Comparison of ENCODE assay signal across 22 cellular contexts in genomic region chr17:81539961-81540675, GRCh38. TPM values are rescaled to one million over a fixed set of nuclear protein-coding genes. Genes with fewer than 3 reads are reported as not detected.
DNase-seq lines count a peak whose midpoint lies in the region; ATAC-seq and TF ChIP-seq lines count a peak whose summit lies in the region.
"Had no signal": no experiment of that assay in that cellular context is flagged by ENCODE, and none has a peak within 500 bp of the region (broad histone marks: within the 10 kb centered on the region; RNA-seq: fewer than 3 reads in every experiment).

No MANE protein-coding gene starts in this region.

- no peak overlapping the region for H3K4me2 ChIP-seq in mammary epithelial cell (ENCODE audit: insufficient read depth, low read depth, low read length)
- H3K4me2 ChIP-seq: KMS-11 had no signal

- POLR2A ChIA-PET in HEK293 (lab: Yijun Ruan, JAX), result interaction anchor here (0.7 to 1.0 kb wide), 2 partner anchors 12 to 27 kb away, joined by 3 to 4 read pairs; partner anchors contain the start of genes ACTG1 and FAAP100
- POLR2A ChIA-PET in activated CD4-positive, alpha-beta T cell treated with anti-CD3 and anti-CD28 coated beads for 36 hours (lab: Charles Lee), result no interaction called here

- H3K4me1 ChIP-seq in right cardiac atrium (ENCODE audit: control insufficient read depth, insufficient read depth, low read length) (no peaks in the 10 kb centered on the region), right atrium auricular region (peaks cover 0 to 21% of the 10 kb centered on the region in 2 donors), HEK293 (ENCODE audit: control insufficient read depth, insufficient read depth, low read length) (no peaks in the 10 kb centered on the region), mammary epithelial cell (ENCODE audit: insufficient read depth, low read length) (peaks cover 3% of the 10 kb centered on the region)
- H3K4me1 ChIP-seq: Caco-2 had no signal

- H4K20me1 ChIP-seq in mammary epithelial cell (ENCODE audit: insufficient read depth, low read length), result no peaks in the 10 kb centered on the region

- TSS peak; percentile 61 for BruUV-seq in mammary epithelial cell (replicated peaks; lab: Mats Ljungman, UMichigan)

- peak in 2 of 3 donors; percentile 42 to 43 for DNase-seq in right cardiac atrium
- no peak for DNase-seq in right atrium auricular region (ENCODE audit: low spot score)
- DNase-seq in mammary epithelial cell, result no peak
- no peak for DNase-seq in stimulated activated naive CD8-positive, alpha-beta T cell treated with anti-CD3 and anti-CD28 coated beads, Interleukin-15, Interleukin-2, amounts not matched to agents 100 U/mL and 50 U/mL, for 24 hours
- DNase-seq in activated CD4-positive, alpha-beta T cell treated with anti-CD3 and anti-CD28 coated beads for 36 hours, result no peak
- no peak for DNase-seq in NCI-H524 (lab: John Stamatoyannopoulos, UW)
- DNase-seq: ACHN; Caco-2; CD4-positive, alpha-beta memory T cell; DND-41; H9; MV-4-11; NCI-H1694; NCI-H2081; NCI-H2171; NCI-H345; NCI-H524 treated with DMSO at 0.1 percent for 48 hours; NCI-H82; SHP77 had no signal

- H3K27me3 ChIP-seq in right cardiac atrium (ENCODE audit: control insufficient read depth, insufficient read depth) (no peaks in the 10 kb centered on the region), right atrium auricular region (peaks cover 6 to 19% of the 10 kb centered on the region in 2 donors), mammary epithelial cell (ENCODE audit: insufficient read depth, low read length) (no peaks in the 10 kb centered on the region)

- TF ChIP-seq CTCF in right atrium auricular region (IDR thresholded peaks at IDR 0.05) (no peak), HEK293 (tag by site-specific recombination; IDR thresholded peaks at IDR 0.05) (no peak), mammary epithelial cell (conservative IDR thresholded peaks at IDR 0.05 in 1 of 2, IDR thresholded peaks at IDR 0.05 in 1 of 2; ENCODE audit: extremely low read depth in 1 of 2, insufficient read depth in 1 of 2, low read depth in 1 of 2, low read length in 2 of 2) (no peak)

- H3K4me3 Mint-ChIP-seq in activated CD4-positive, alpha-beta T cell treated with anti-CD3 and anti-CD28 coated beads for 36 hours, result no peak overlapping the region
- H3K4me3 Mint-ChIP-seq: CD4-positive, alpha-beta memory T cell; H9 had no signal

- dilution Hi-C loops in mammary epithelial cell (cut with HindIII; ENCODE audit: low sequenced_read_pairs), result no loop called here

- peaks cover 11% of the 10 kb centered on the region for H3K36me3 Mint-ChIP-seq in activated CD4-positive, alpha-beta T cell treated with anti-CD3 and anti-CD28 coated beads for 36 hours (ENCODE audit: low read depth)

- H3K9me3 ChIP-seq in right cardiac atrium (ENCODE audit: control insufficient read depth, low read length) (no peaks in the 10 kb centered on the region), right atrium auricular region (no peaks in the 10 kb centered on the region), HEK293 (ENCODE audit: control insufficient read depth, insufficient read depth, low read depth, low read length) (no peaks in the 10 kb centered on the region), mammary epithelial cell (replicated peaks; ENCODE audit: insufficient read depth, low read length) (no peaks in the 10 kb centered on the region)
- H3K9me3 ChIP-seq: BLaER1 treated with 17β-estradiol and CSF1 and Interleukin-3, amounts not matched to agents 10 nM and 100 nM; Caco-2 had no signal

- no peaks in the 10 kb centered on the region for H3K9me3 Mint-ChIP-seq in activated CD4-positive, alpha-beta T cell treated with anti-CD3 and anti-CD28 coated beads for 36 hours (ENCODE audit: low read depth)
- H3K9me3 Mint-ChIP-seq: CD4-positive, alpha-beta memory T cell; H9 had no signal

- CTCF ChIA-PET in HEK293 (lab: Yijun Ruan, JAX) (interaction anchor here (1.4 kb wide), 1 partner anchor 61 kb away, joined by 3 read pairs; no protein-coding TSS in a partner anchor), mammary epithelial cell (lab: Charles Lee; ENCODE audit: low non-redundant PET) (no interaction called here)
- CTCF ChIA-PET in activated CD4-positive, alpha-beta T cell treated with anti-CD3 and anti-CD28 coated beads for 36 hours (lab: Charles Lee), result interaction anchor here (1.0 kb wide), 1 partner anchor 21 kb away, joined by 3 read pairs; no protein-coding TSS in a partner anchor

- no peaks in the 10 kb centered on the region for H3K4me1 Mint-ChIP-seq in activated CD4-positive, alpha-beta T cell treated with anti-CD3 and anti-CD28 coated beads for 36 hours
- H3K4me1 Mint-ChIP-seq: CD4-positive, alpha-beta memory T cell had no signal

- H3K27ac ChIP-seq in right cardiac atrium (ENCODE audit: low read length), result no peak overlapping the region
- no peak overlapping the region for H3K27ac ChIP-seq in right atrium auricular region
- no peak overlapping the region for H3K27ac ChIP-seq in HEK293 (ENCODE audit: extremely low read depth, low read depth, low read length)
- H3K27ac ChIP-seq in mammary epithelial cell (ENCODE audit: insufficient read depth, low read depth, low read length), result no peak overlapping the region
- H3K27ac ChIP-seq: BLaER1 treated with 17β-estradiol and CSF1 and Interleukin-3, amounts not matched to agents 10 nM and 100 nM; KMS-11 had no signal

- peaks cover 8% of the 10 kb centered on the region for H3K27me3 Mint-ChIP-seq in activated CD4-positive, alpha-beta T cell treated with anti-CD3 and anti-CD28 coated beads for 36 hours

- H3K79me2 ChIP-seq in mammary epithelial cell (ENCODE audit: insufficient read depth, low read length), result no peaks in the 10 kb centered on the region

- H2AFZ ChIP-seq in mammary epithelial cell (ENCODE audit: low read depth, low read length), result no peak overlapping the region

- whole genome bisulfite sequencing in right cardiac atrium, result 94% methylated on average over 28 of the region's 28 CpGs
- WGBS in mammary epithelial cell (ENCODE audit: low coverage, missing lambda C conversion rate), result 92% methylated on average over 20 of the region's 28 CpGs

- no peak overlapping the region for H3K27ac Mint-ChIP-seq in activated CD4-positive, alpha-beta T cell treated with anti-CD3 and anti-CD28 coated beads for 36 hours
- H3K27ac Mint-ChIP-seq: CD4-positive, alpha-beta memory T cell; H9 had no signal

- H3K4me3 ChIP-seq in right cardiac atrium (ENCODE audit: low read length) (no peak overlapping the region), right atrium auricular region (no peak overlapping the region), HEK293 (ENCODE audit: low read depth, low read length) (no peak overlapping the region), mammary epithelial cell (replicated peaks in 1 of 3; ENCODE audit: insufficient read depth in 1 of 3, low read depth in 2 of 3, low read length in 3 of 3) (no peak overlapping the region)
- H3K4me3 ChIP-seq: BLaER1 treated with 17β-estradiol and CSF1 and Interleukin-3, amounts not matched to agents 10 nM and 100 nM had no signal

- intact Hi-C loops in right cardiac atrium (cut with DNase I), result loop anchor here in 1 of 4 donors (5.0 kb wide), 1 partner anchor 283 kb away; no protein-coding TSS in a partner anchor
- intact Hi-C loops in mammary epithelial cell (cut with micrococcal nuclease), result no loop called here
- intact Hi-C loops in activated CD4-positive, alpha-beta T cell treated with anti-CD3 and anti-CD28 coated beads for 36 hours (cut with DNase I, micrococcal nuclease), result no loop called here

- no peak for ATAC-seq in right cardiac atrium
- no peak for ATAC-seq in stimulated activated naive CD8-positive, alpha-beta T cell treated with anti-CD3 and anti-CD28 coated beads, Interleukin-15, Interleukin-2, amounts not matched to agents 100 U/mL and 50 U/mL, for 24 hours
- no peak for ATAC-seq in activated CD4-positive, alpha-beta T cell treated with anti-CD3 and anti-CD28 coated beads for 36 hours

- no peak overlapping the region for H3K9ac ChIP-seq in mammary epithelial cell (ENCODE audit: insufficient read depth, low read length)
- H3K9ac ChIP-seq: BLaER1 treated with 17β-estradiol and CSF1 and Interleukin-3, amounts not matched to agents 10 nM and 100 nM; KMS-11 had no signal

- in situ Hi-C loops in mammary epithelial cell (cut with MboI; ENCODE audit: low sequenced_read_pairs in 2 of 2), result no loop called here

- peaks cover 43% of the 10 kb centered on the region for H3K36me3 ChIP-seq in right atrium auricular region
- H3K36me3 ChIP-seq in HEK293 (ENCODE audit: control insufficient read depth in 2 of 2, insufficient read depth in 1 of 2, low read length in 2 of 2), result peaks cover 0 to 61% of the 10 kb centered on the region in 2 experiments; a peak in 2 of 3 replicates
- peaks cover 3% of the 10 kb centered on the region for H3K36me3 ChIP-seq in mammary epithelial cell (ENCODE audit: insufficient read depth, low read length)

TF ChIP-seq in HEK293, 187 proteins besides CTCF, POLR2A, EP300 and RAD21 (continues in another document):
- no peak for TF ChIP-seq SETDB1 (IDR thresholded peaks at IDR 0.05; ENCODE audit: insufficient read length, low read length)

RNA-seq across cellular contexts. Expression of gene FSCN2, which starts 11.9 kb away (rescaled TPM):
- under 1 TPM; 0.45 to 0.63 (median 0.53) TPM for total RNA-seq in right cardiac atrium
- polyA plus RNA-seq in right cardiac atrium, result 0.48 TPM
- under 1 TPM; 0.63 to 0.74 TPM for total RNA-seq in right atrium auricular region
- total RNA-seq in mammary epithelial cell, result under 1 TPM; 0.47 to 0.83 TPM
- polyA plus RNA-seq in mammary epithelial cell, result 0.03 TPM
- not detected for polyA minus RNA-seq in mammary epithelial cell
- total RNA-seq in activated CD4-positive, alpha-beta T cell treated with anti-CD3 and anti-CD28 coated beads for 36 hours, result under 1 TPM; 0.23 to 0.58 TPM

RNA-seq across cellular contexts. Expression of gene FAAP100, which starts 12.0 kb away (rescaled TPM):
- total RNA-seq in right cardiac atrium, result 10 to 100 TPM; 12.0 to 15.3 (median 13.5) TPM
- polyA plus RNA-seq in right cardiac atrium, result 13.0 TPM
- 10 to 100 TPM; 12.8 to 13.7 TPM for total RNA-seq in right atrium auricular region
- total RNA-seq in mammary epithelial cell, result 10 to 100 TPM; 23.5 to 26.6 TPM
- polyA plus RNA-seq in mammary epithelial cell, result 14.6 TPM
- polyA minus RNA-seq in mammary epithelial cell, result 37.0 TPM
- 10 to 100 TPM; 30.4 to 39.3 TPM for total RNA-seq in activated CD4-positive, alpha-beta T cell treated with anti-CD3 and anti-CD28 coated beads for 36 hours

RNA-seq across cellular contexts. Expression of gene ACTG1, which starts 27.5 kb away (rescaled TPM):
- total RNA-seq in right cardiac atrium (100 to 1,000 TPM; 347 to 772 (median 510) TPM), right atrium auricular region (1,000 to 10,000 TPM; 1,076 to 1,610 TPM), mammary epithelial cell (over 10,000 TPM in 1 of 2 donors, 1,000 to 10,000 TPM in 1; 3,950 to 24,255 TPM)
- polyA plus RNA-seq in right cardiac atrium (410 TPM), mammary epithelial cell (8,707 TPM)
- 4,992 TPM for polyA minus RNA-seq in mammary epithelial cell
- total RNA-seq in activated CD4-positive, alpha-beta T cell treated with anti-CD3 and anti-CD28 coated beads for 36 hours, result 1,000 to 10,000 TPM; 4,119 to 5,987 TPM

Comparison
In these comparisons a context has a peak if more than half of its experiments do, and no peak if none do; other contexts are left out.
1. DNase-seq: peak in right cardiac atrium (2 of 3); none in right atrium auricular region (single experiment), mammary epithelial cell (single experiment), stimulated activated naive CD8-positive, alpha-beta T cell treated with anti-CD3 and anti-CD28 coated beads, Interleukin-15, Interleukin-2, amounts not matched to agents 100 U/mL and 50 U/mL, for 24 hours (single experiment), activated CD4-positive, alpha-beta T cell treated with anti-CD3 and anti-CD28 coated beads for 36 hours (single experiment) and NCI-H524 (0 of 2).